In the genomic region with DNA sequence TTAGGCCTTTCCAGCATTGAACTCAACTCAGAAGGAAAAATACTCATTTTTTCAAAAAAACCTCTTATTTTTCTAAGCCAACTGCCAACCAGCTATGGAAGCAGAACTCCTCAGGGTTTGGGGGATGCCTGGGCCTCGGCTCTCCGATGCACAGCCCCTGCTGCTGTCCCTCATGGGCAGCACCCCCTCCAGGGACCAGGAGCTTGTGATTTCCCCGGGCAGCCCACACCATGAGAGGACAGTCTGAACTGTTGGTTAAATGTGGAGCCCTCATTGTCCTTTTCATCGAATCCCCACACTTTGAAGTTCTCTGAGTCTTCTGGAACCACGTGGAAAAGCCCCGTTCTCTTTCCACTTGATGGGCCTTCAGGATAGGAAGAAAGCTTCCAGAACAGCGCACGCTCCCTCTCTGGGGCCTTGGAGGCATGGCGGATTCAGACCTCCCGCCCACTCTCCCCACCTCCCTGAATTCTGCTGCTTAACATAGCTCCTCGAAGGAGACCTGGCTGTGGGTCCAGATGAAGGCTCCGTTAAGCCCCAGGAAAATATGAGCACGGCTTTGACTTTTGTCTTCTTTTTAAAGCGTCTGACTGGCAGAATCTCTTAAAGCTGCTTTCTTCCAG, we compare ENCODE assay signal across 23 cellular contexts.
A peak's percentile ranks its signal among the peaks of the same experiment; 100 is the strongest.
DNase-seq lines count a peak whose midpoint lies in the region; ATAC-seq and TF ChIP-seq lines count a peak whose summit lies in the region.
"Had no signal": no experiment of that assay in that cellular context is flagged by ENCODE, and none has a peak within 500 bp of the region (broad histone marks: within the 10 kb centered on the region; RNA-seq: fewer than 3 reads in every experiment).

No MANE protein-coding gene starts in this region.

- H3K4me1 ChIP-seq in thoracic aorta (ENCODE audit: control insufficient read depth in 1 of 2, low read depth in 2 of 2) (peaks cover 0 to 40% of the 10 kb centered on the region in 2 donors), left lung (no peaks in the 10 kb centered on the region)

- peaks cover 26% of the 10 kb centered on the region for H3K4me1 Mint-ChIP-seq in chondrocyte (ENCODE audit: low read depth)
- H3K4me1 Mint-ChIP-seq: naive B cell had no signal

- peak overlapping the region; percentile 42 to 56 for H3K27ac ChIP-seq in thoracic aorta
- no peak overlapping the region for H3K27ac ChIP-seq in left lung
- H3K27ac ChIP-seq: hepatocyte, parathyroid adenoma, SK-N-MC had no signal

- H3K4me3 Mint-ChIP-seq in chondrocyte (ENCODE audit: unreplicated experiment), result no peak overlapping the region
- H3K4me3 Mint-ChIP-seq: activated CD8-positive, alpha-beta T cell treated with anti-CD3 and anti-CD28 coated beads for 36 hours; naive B cell; type B pancreatic cell had no signal

- H3K27ac Mint-ChIP-seq in chondrocyte (ENCODE audit: unreplicated experiment), result no peak overlapping the region
- H3K27ac Mint-ChIP-seq: activated CD8-positive, alpha-beta T cell treated with anti-CD3 and anti-CD28 coated beads for 36 hours; naive B cell; type B pancreatic cell had no signal

- H3K27me3 ChIP-seq in thoracic aorta (replicated peaks; ENCODE audit: insufficient read depth) (no peaks in the 10 kb centered on the region), left lung (no peaks in the 10 kb centered on the region)
- H3K27me3 ChIP-seq: hepatocyte had no signal

- intact Hi-C loops in left lung (cut with DNase I), result no loop called here

- peaks cover 2% of the 10 kb centered on the region for H3K36me3 Mint-ChIP-seq in chondrocyte (ENCODE audit: low read depth)
- H3K36me3 Mint-ChIP-seq: naive B cell had no signal

- no peak for TF ChIP-seq CTCF in chondrocyte (IDR thresholded peaks at IDR 0.05)
- no peak for TF ChIP-seq CTCF in thoracic aorta (IDR thresholded peaks at IDR 0.05)
- no peak for TF ChIP-seq CTCF in left lung (IDR thresholded peaks at IDR 0.05)

- H3K36me3 ChIP-seq in thoracic aorta (no peaks in the 10 kb centered on the region), left lung (no peaks in the 10 kb centered on the region)

- H3K9me3 ChIP-seq in thoracic aorta (no peaks in the 10 kb centered on the region), left lung (no peaks in the 10 kb centered on the region)

- H3K4me3 ChIP-seq in thoracic aorta, result no peak overlapping the region
- H3K4me3 ChIP-seq in left lung, result no peak overlapping the region
- H3K4me3 ChIP-seq: hepatocyte, lung, SK-N-MC had no signal

- ATAC-seq in thoracic aorta (ENCODE audit: insufficient number of reproducible peaks, low FRiP score, low read depth), result no peak
- ATAC-seq in left lung, result no peak
- ATAC-seq: activated CD4-positive, CD25-positive, alpha-beta regulatory T cell treated with anti-CD3 and anti-CD28 coated beads, Interleukin-2, amount 50 U/mL, for 24 hours; activated CD8-positive, alpha-beta T cell treated with anti-CD3 and anti-CD28 coated beads for 36 hours had no signal

- DNase-seq in NCI-H1092 treated with DMSO at 0.1 percent for 48 hours (lab: John Stamatoyannopoulos, UW) (peak; percentile 48), NCI-H1092 (lab: John Stamatoyannopoulos, UW) (no peak), chondrocyte (ENCODE audit: low spot score) (peak; percentile 63), midbrain (lab: John Stamatoyannopoulos, UW) (peak; percentile 46), thoracic aorta (ENCODE audit: low spot score) (no peak), Ammon's horn (ENCODE audit: low spot score) (no peak), left lung (no peak), NCI-H748 treated with DMSO at 0.1 percent for 48 hours (lab: John Stamatoyannopoulos, UW) (no peak)
- DNase-seq: 8988T; activated CD8-positive, alpha-beta T cell treated with anti-CD3 and anti-CD28 coated beads for 36 hours; activated naive CD4-positive, alpha-beta T cell treated with anti-CD3 and anti-CD28 coated beads, Interleukin-2, amount 50 U/mL, for 16 hours; activated T-cell treated with anti-CD3 and anti-CD28 coated beads, Interleukin-2, amount 50 U/mL, for 1 hour; AML-193; naive B cell; NCI-H2081 treated with DMSO at 0.1 percent for 48 hours; stimulated activated naive CD4-positive, alpha-beta T cell; T-helper 9 cell had no signal

- H3K27me3 Mint-ChIP-seq in chondrocyte (ENCODE audit: low read depth), result no peaks in the 10 kb centered on the region
- H3K27me3 Mint-ChIP-seq: activated CD8-positive, alpha-beta T cell treated with anti-CD3 and anti-CD28 coated beads for 36 hours; naive B cell; type B pancreatic cell had no signal

- no peaks in the 10 kb centered on the region for H3K9me3 Mint-ChIP-seq in chondrocyte (ENCODE audit: low read depth)
- H3K9me3 Mint-ChIP-seq: activated CD8-positive, alpha-beta T cell treated with anti-CD3 and anti-CD28 coated beads for 36 hours; type B pancreatic cell had no signal

Comparison
In these comparisons a context has a peak if more than half of its experiments do, and no peak if none do; other contexts are left out.
1. DNase-seq: peak in NCI-H1092 treated with DMSO at 0.1 percent for 48 hours (single experiment), chondrocyte (single experiment) and midbrain (single experiment); none in NCI-H1092 (single experiment), thoracic aorta (single experiment), Ammon's horn (single experiment), left lung (0 of 2) and NCI-H748 treated with DMSO at 0.1 percent for 48 hours (single experiment).
2. H3K27ac ChIP-seq: peak in thoracic aorta (2 of 2); none in left lung (0 of 2).